Comparison of ENCODE assay signal across 9 cellular contexts in the genomic region with DNA sequence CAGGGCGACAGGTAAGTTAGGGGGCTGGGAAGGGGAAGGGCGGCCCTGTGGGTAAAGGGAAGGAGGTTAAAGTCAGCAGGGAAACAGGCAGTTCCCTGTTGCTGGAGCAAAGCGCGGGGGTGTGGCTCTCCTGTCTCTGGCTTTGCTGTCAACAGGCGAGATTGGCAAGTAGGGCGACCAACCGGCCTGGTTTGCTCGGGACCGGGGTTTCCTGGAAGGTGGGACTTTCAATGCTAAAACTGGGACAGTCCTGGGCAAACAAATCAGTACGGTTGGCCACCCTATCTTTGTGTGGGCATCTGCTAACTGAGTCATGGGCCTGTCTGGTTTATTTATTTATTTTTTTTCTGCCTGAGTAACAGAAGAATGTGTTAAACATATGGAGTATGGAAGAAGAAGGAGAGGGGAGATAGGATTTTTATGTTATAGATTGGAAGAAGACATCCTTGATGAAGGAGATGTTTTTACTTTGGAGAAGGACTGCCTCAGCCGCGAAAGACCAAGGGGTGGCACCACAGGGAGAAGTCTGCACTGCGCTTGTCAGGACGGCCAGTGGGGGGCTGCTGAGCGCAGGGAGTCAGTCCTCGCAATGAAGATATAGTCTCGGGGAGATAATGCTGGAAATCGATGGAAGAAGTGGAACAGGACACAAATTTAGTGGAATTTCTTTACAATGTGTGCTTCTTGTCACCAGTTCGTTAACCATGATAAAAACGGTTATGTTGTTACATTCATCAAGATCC. TPM values are rescaled to one million over a fixed set of nuclear protein-coding genes. Genes with fewer than 3 reads are reported as not detected.
DNase-seq lines count a peak whose midpoint lies in the region; ATAC-seq and TF ChIP-seq lines count a peak whose summit lies in the region.
"Had no signal": no experiment of that assay in that cellular context is flagged by ENCODE, and none has a peak within 500 bp of the region (broad histone marks: within the 10 kb centered on the region; RNA-seq: fewer than 3 reads in every experiment).

No MANE protein-coding gene starts in this region.

- H3K4me1 ChIP-seq in HEK293 (ENCODE audit: control insufficient read depth, insufficient read depth, low read length) (no peaks in the 10 kb centered on the region), Loucy (ENCODE audit: insufficient read depth, low read length, poor library complexity, severe bottlenecking) (no peaks in the 10 kb centered on the region)

- no peaks in the 10 kb centered on the region for H4K20me1 ChIP-seq in Loucy (ENCODE audit: insufficient read depth, low read length, poor library complexity, severe bottlenecking)

- CTCF ChIA-PET in HEK293 (lab: Yijun Ruan, JAX) = interaction anchor here (0.6 to 4.0 kb wide), 33 partner anchors 9 to 927 kb away, joined by 3 to 62 read pairs (median 4); a partner anchor contains a TSS
- CTCF ChIA-PET in activated CD4-positive, alpha-beta T cell treated with anti-CD3 and anti-CD28 coated beads, Interleukin-2, amount 10 ng/mL, durations not matched to agents 7 days and 5 days (lab: Charles Lee) = no interaction called here

- DNase-seq in NCI-H1436 (lab: John Stamatoyannopoulos, UW) = peak; percentile 17
- DNase-seq in NCI-H1436 treated with DMSO at 0.1 percent for 48 hours (lab: John Stamatoyannopoulos, UW) = no peak
- peak; percentile 27 for DNase-seq in activated CD4-positive, alpha-beta T cell treated with anti-CD3 and anti-CD28 coated beads, Interleukin-2, amount 10 ng/mL, durations not matched to agents 7 days and 5 days
- peak; percentile 77 for DNase-seq in endothelial cell (ENCODE audit: low spot score)
- DNase-seq in memory B cell (ENCODE audit: low spot score in 2 of 2) = peak; percentile 49 to 52
- DNase-seq in stimulated activated CD8-positive, alpha-beta memory T cell treated with anti-CD3 and anti-CD28 coated beads, Interleukin-7, amount 100 ng/mL, for 24 hours (ENCODE audit: low read depth) = peak; percentile 7

- H3K4me3 Mint-ChIP-seq in activated CD4-positive, alpha-beta T cell treated with anti-CD3 and anti-CD28 coated beads, Interleukin-2, amount 10 ng/mL, durations not matched to agents 7 days and 5 days = no peak overlapping the region
- peak overlapping the region; percentile 69 for H3K4me3 Mint-ChIP-seq in endothelial cell (ENCODE audit: unreplicated experiment)
- peak overlapping the region; percentile 61 for H3K4me3 Mint-ChIP-seq in memory B cell

- POLR2A ChIA-PET in HEK293 (lab: Yijun Ruan, JAX) = interaction anchor here (0.6 kb wide), 1 partner anchor 1423 kb away, joined by 7 read pairs; no protein-coding TSS in a partner anchor
- POLR2A ChIA-PET in activated CD4-positive, alpha-beta T cell treated with anti-CD3 and anti-CD28 coated beads, Interleukin-2, amount 10 ng/mL, durations not matched to agents 7 days and 5 days (lab: Charles Lee) = no interaction called here

- H3K79me2 ChIP-seq in Loucy (ENCODE audit: insufficient read depth, low read length) = no peaks in the 10 kb centered on the region

- H3K27me3 ChIP-seq in Loucy (ENCODE audit: insufficient read depth, low read length, poor library complexity, severe bottlenecking) = no peaks in the 10 kb centered on the region

- peak; percentile 92 for ATAC-seq in memory B cell (ENCODE audit: low read depth)

- H3K9me3 ChIP-seq in HEK293 (ENCODE audit: control insufficient read depth, insufficient read depth, low read depth, low read length) (no peaks in the 10 kb centered on the region), Loucy (ENCODE audit: insufficient read depth, low read depth, low read length) (no peaks in the 10 kb centered on the region)

- no peak overlapping the region for H3K27ac ChIP-seq in HEK293 (ENCODE audit: extremely low read depth, low read depth, low read length)

- no peaks in the 10 kb centered on the region for H3K9me3 Mint-ChIP-seq in activated CD4-positive, alpha-beta T cell treated with anti-CD3 and anti-CD28 coated beads, Interleukin-2, amount 10 ng/mL, durations not matched to agents 7 days and 5 days
- no peaks in the 10 kb centered on the region for H3K9me3 Mint-ChIP-seq in endothelial cell (ENCODE audit: unreplicated experiment)
- H3K9me3 Mint-ChIP-seq in memory B cell = no peaks in the 10 kb centered on the region
- H3K9me3 Mint-ChIP-seq: CD8-positive, alpha-beta memory T cell had no signal

- H2AFZ ChIP-seq in Loucy (ENCODE audit: low read length) = peak overlapping the region; percentile 92

- H3K4me1 Mint-ChIP-seq in activated CD4-positive, alpha-beta T cell treated with anti-CD3 and anti-CD28 coated beads, Interleukin-2, amount 10 ng/mL, durations not matched to agents 7 days and 5 days = peaks cover 34% of the 10 kb centered on the region
- H3K4me1 Mint-ChIP-seq in endothelial cell (ENCODE audit: unreplicated experiment) = peaks cover 11% of the 10 kb centered on the region
- H3K4me1 Mint-ChIP-seq in memory B cell = peaks cover 10% of the 10 kb centered on the region

- H3K36me3 Mint-ChIP-seq in activated CD4-positive, alpha-beta T cell treated with anti-CD3 and anti-CD28 coated beads, Interleukin-2, amount 10 ng/mL, durations not matched to agents 7 days and 5 days (ENCODE audit: low read depth) = no peaks in the 10 kb centered on the region
- H3K36me3 Mint-ChIP-seq in endothelial cell (ENCODE audit: low read depth, unreplicated experiment) = no peaks in the 10 kb centered on the region
- H3K36me3 Mint-ChIP-seq in memory B cell = no peaks in the 10 kb centered on the region
- H3K36me3 Mint-ChIP-seq: CD8-positive, alpha-beta memory T cell had no signal

- H3K27ac Mint-ChIP-seq in activated CD4-positive, alpha-beta T cell treated with anti-CD3 and anti-CD28 coated beads, Interleukin-2, amount 10 ng/mL, durations not matched to agents 7 days and 5 days = no peak overlapping the region
- H3K27ac Mint-ChIP-seq in endothelial cell (ENCODE audit: unreplicated experiment) = peak overlapping the region; percentile 61
- H3K27ac Mint-ChIP-seq in memory B cell = no peak overlapping the region

- peak; percentile 89 for TF ChIP-seq CTCF in HEK293 (tag by site-specific recombination; IDR thresholded peaks at IDR 0.05)
- TF ChIP-seq CTCF in Loucy (conservative IDR thresholded peaks at IDR 0.05; ENCODE audit: low read length) = peak; percentile 96
- TF ChIP-seq CTCF in endothelial cell (IDR thresholded peaks at IDR 0.05; ENCODE audit: unreplicated experiment) = peak; percentile 34

- H3K27me3 Mint-ChIP-seq in activated CD4-positive, alpha-beta T cell treated with anti-CD3 and anti-CD28 coated beads, Interleukin-2, amount 10 ng/mL, durations not matched to agents 7 days and 5 days = peaks cover 19% of the 10 kb centered on the region
- no peaks in the 10 kb centered on the region for H3K27me3 Mint-ChIP-seq in endothelial cell (ENCODE audit: unreplicated experiment)
- H3K27me3 Mint-ChIP-seq in memory B cell = no peaks in the 10 kb centered on the region

- H3K4me2 ChIP-seq in Loucy (ENCODE audit: low read depth, low read length, poor library complexity, severe bottlenecking) = peak overlapping the region; percentile 96

- H3K9me2 ChIP-seq in Loucy (replicated peaks; ENCODE audit: low read depth, low read length) = no peaks in the 10 kb centered on the region

- H3K4me3 ChIP-seq in HEK293 (ENCODE audit: low read depth, low read length) = peak overlapping the region; percentile 15
- peak overlapping the region; percentile 71 for H3K4me3 ChIP-seq in Loucy (ENCODE audit: low read length, poor library complexity, severe bottlenecking)

- H3K36me3 ChIP-seq in HEK293 (ENCODE audit: control insufficient read depth in 2 of 2, insufficient read depth in 1 of 2, low read length in 2 of 2) (no peaks in the 10 kb centered on the region), Loucy (ENCODE audit: insufficient read depth, low read length) (no peaks in the 10 kb centered on the region)

- peak overlapping the region; percentile 15 for H3K9ac ChIP-seq in Loucy (ENCODE audit: low read depth, low read length, poor library complexity, severe bottlenecking)

- H3F3A ChIP-seq in Loucy (ENCODE audit: low read depth) = no peaks in the 10 kb centered on the region

TF ChIP-seq in HEK293, 187 proteins besides CTCF, POLR2A, EP300 and RAD21 (continues in another document):
- TF ChIP-seq SP3 (tag by site-specific recombination; IDR thresholded peaks at IDR 0.05) (peak; percentile 30; the same call in 1 of the 2 replicates), ZXDB (tag by site-specific recombination; IDR thresholded peaks at IDR 0.05) (peak; percentile 64), GLIS2 (tag by site-specific recombination; IDR thresholded peaks at IDR 0.05) (peak; percentile 58), ZNF335 (tag by site-specific recombination; conservative IDR thresholded peaks at IDR 0.05) (peak; percentile 34), ZNF654 (tag by site-specific recombination; IDR thresholded peaks at IDR 0.05; ENCODE audit: low read depth) (peak; percentile 47), SP2 (tag by site-specific recombination; IDR thresholded peaks at IDR 0.05) (peak; percentile 39), ZIC2 (tag by site-specific recombination; IDR thresholded peaks at IDR 0.05) (peak; percentile 45), SCRT2 (tag by site-specific recombination; IDR thresholded peaks at IDR 0.05) (peak; percentile 60)
- TF ChIP-seq, protein P1, sequence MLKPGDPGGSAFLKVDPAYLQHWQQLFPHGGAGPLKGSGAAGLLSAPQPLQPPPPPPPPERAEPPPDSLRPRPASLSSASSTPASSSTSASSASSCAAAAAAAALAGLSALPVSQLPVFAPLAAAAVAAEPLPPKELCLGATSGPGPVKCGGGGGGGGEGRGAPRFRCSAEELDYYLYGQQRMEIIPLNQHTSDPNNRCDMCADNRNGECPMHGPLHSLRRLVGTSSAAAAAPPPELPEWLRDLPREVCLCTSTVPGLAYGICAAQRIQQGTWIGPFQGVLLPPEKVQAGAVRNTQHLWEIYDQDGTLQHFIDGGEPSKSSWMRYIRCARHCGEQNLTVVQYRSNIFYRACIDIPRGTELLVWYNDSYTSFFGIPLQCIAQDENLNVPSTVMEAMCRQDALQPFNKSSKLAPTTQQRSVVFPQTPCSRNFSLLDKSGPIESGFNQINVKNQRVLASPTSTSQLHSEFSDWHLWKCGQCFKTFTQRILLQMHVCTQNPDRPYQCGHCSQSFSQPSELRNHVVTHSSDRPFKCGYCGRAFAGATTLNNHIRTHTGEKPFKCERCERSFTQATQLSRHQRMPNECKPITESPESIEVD (tag by site-specific recombination; IDR thresholded peaks at IDR 0.05) = no peak

RNA-seq across cellular contexts. Expression of a gene that starts 43.4 kb away (rescaled TPM):
- 1 to 10 TPM in 1 of 2 experiments, under 1 TPM in 1; 1.00 to 2.2 TPM for total RNA-seq in activated CD4-positive, alpha-beta T cell treated with anti-CD3 and anti-CD28 coated beads, Interleukin-2, amount 10 ng/mL, durations not matched to agents 7 days and 5 days
- 0.05 TPM for total RNA-seq in endothelial cell (ENCODE audit: unreplicated experiment)

Comparison
In these comparisons a context has a peak if more than half of its experiments do, and no peak if none do; other contexts are left out.
1. CTCF ChIP-seq: peak in every context shown above with its lines; median percentile 96 in Loucy; 89 in HEK293; 34 in endothelial cell.